Comparison of ENCODE assay signal across 27 cellular contexts in genomic region chr4:29972121-29972520, GRCh38.
DNase-seq lines count a peak whose midpoint lies in the region; ATAC-seq, FAIRE-seq and TF ChIP-seq lines count a peak whose summit lies in the region.
"Had no signal": no experiment of that assay in that cellular context is flagged by ENCODE, and none has a peak within 500 bp of the region (broad histone marks: within the 10 kb centered on the region; RNA-seq: fewer than 3 reads in every experiment).

No MANE protein-coding gene starts in this region.

- no peaks in the 10 kb centered on the region for H3K27me3 Mint-ChIP-seq in astrocyte (ENCODE audit: low read depth, unreplicated experiment)
- H3K27me3 Mint-ChIP-seq in activated T-cell treated with anti-CD3 and anti-CD28 coated beads, Interleukin-2, amount 50 U/mL, for 4 hours (ENCODE audit: low read depth): no peaks in the 10 kb centered on the region

- FAIRE-seq in astrocyte (lab: Jason Lieb, UNC): no peak
- FAIRE-seq: G401.6, K562 had no signal

- no peak overlapping the region for H3K4me3 ChIP-seq in astrocyte (ENCODE audit: insufficient read depth, low read depth, low read length)
- H3K4me3 ChIP-seq in mesenchymal stem cell (ENCODE audit: insufficient read depth in 1 of 2, low read depth in 1 of 2, low read length in 2 of 2): no peak overlapping the region
- H3K4me3 ChIP-seq in esophagus muscularis mucosa: no peak overlapping the region
- H3K4me3 ChIP-seq: HAP-1, K562, SJSA1 had no signal

- no peak overlapping the region for H4K91ac ChIP-seq in mesenchymal stem cell (ENCODE audit: low read length)

- no peak overlapping the region for H2AK5ac ChIP-seq in mesenchymal stem cell (ENCODE audit: low read length, severe bottlenecking)

- no peaks in the 10 kb centered on the region for H3K9me3 ChIP-seq in astrocyte (ENCODE audit: insufficient read depth, low read depth, low read length)
- H3K9me3 ChIP-seq in mesenchymal stem cell (ENCODE audit: control insufficient read depth, low read length): no peaks in the 10 kb centered on the region
- no peaks in the 10 kb centered on the region for H3K9me3 ChIP-seq in esophagus muscularis mucosa
- H3K9me3 ChIP-seq: HAP-1, SJSA1 had no signal

- H3K79me1 ChIP-seq in mesenchymal stem cell (replicated peaks; ENCODE audit: low read length, poor library complexity, severe bottlenecking): no peaks in the 10 kb centered on the region

- H4K8ac ChIP-seq in mesenchymal stem cell (ENCODE audit: low read length): no peak overlapping the region

- H3K4me2 ChIP-seq in astrocyte (ENCODE audit: low read length) (no peak overlapping the region), mesenchymal stem cell (ENCODE audit: low read length, poor library complexity, severe bottlenecking) (no peak overlapping the region)

- no peak for ATAC-seq in activated T-cell treated with anti-CD3 and anti-CD28 coated beads, Interleukin-2, amount 50 U/mL, for 4 hours
- ATAC-seq: K562 had no signal

- H3K4ac ChIP-seq in mesenchymal stem cell (ENCODE audit: low read depth in 1 of 2, low read length in 2 of 2): no peak overlapping the region

- WGBS in mesenchymal stem cell: 82% methylated on average over 3 of the region's 3 CpGs
- WGBS in esophagus muscularis mucosa: 75% methylated on average over 3 of the region's 3 CpGs

- H3K4me1 Mint-ChIP-seq in astrocyte (ENCODE audit: low read depth, unreplicated experiment): no peaks in the 10 kb centered on the region
- no peaks in the 10 kb centered on the region for H3K4me1 Mint-ChIP-seq in activated T-cell treated with anti-CD3 and anti-CD28 coated beads, Interleukin-2, amount 50 U/mL, for 4 hours (ENCODE audit: low read depth)

- H4K20me1 ChIP-seq in astrocyte (ENCODE audit: insufficient read depth, low read length): no peaks in the 10 kb centered on the region

- TF ChIP-seq CTCF in astrocyte (IDR thresholded peaks at IDR 0.05; ENCODE audit: insufficient read depth, low read depth, low read length) (no peak), esophagus muscularis mucosa (IDR thresholded peaks at IDR 0.05) (no peak)

- H3K27me3 ChIP-seq in astrocyte (ENCODE audit: insufficient read depth, low read length): no peaks in the 10 kb centered on the region
- H3K27me3 ChIP-seq in mesenchymal stem cell (ENCODE audit: control insufficient read depth in 1 of 2, insufficient read depth in 1 of 2, low read length in 2 of 2): no peaks in the 10 kb centered on the region
- no peaks in the 10 kb centered on the region for H3K27me3 ChIP-seq in esophagus muscularis mucosa
- H3K27me3 ChIP-seq: SJSA1 had no signal

- H3K27ac Mint-ChIP-seq in astrocyte (ENCODE audit: unreplicated experiment): no peak overlapping the region

- no peak overlapping the region for H3K23ac ChIP-seq in mesenchymal stem cell (ENCODE audit: low read length in 2 of 2)

- H3K14ac ChIP-seq in mesenchymal stem cell (ENCODE audit: low read length in 2 of 2): no peak overlapping the region

- H2BK120ac ChIP-seq in mesenchymal stem cell (ENCODE audit: low read depth, low read length): no peak overlapping the region

- no peaks in the 10 kb centered on the region for H3K36me3 ChIP-seq in astrocyte (ENCODE audit: insufficient read depth, low read length)
- no peaks in the 10 kb centered on the region for H3K36me3 ChIP-seq in mesenchymal stem cell (ENCODE audit: control insufficient read depth in 1 of 2, insufficient read depth in 2 of 2, low read depth in 1 of 2, low read length in 2 of 2)
- H3K36me3 ChIP-seq in esophagus muscularis mucosa: no peaks in the 10 kb centered on the region
- H3K36me3 ChIP-seq: HAP-1, SJSA1 had no signal

- H3K9ac ChIP-seq in astrocyte (ENCODE audit: low read length) (no peak overlapping the region), mesenchymal stem cell (ENCODE audit: low read length) (no peak overlapping the region)

- DNase-seq in DMS53 (lab: John Stamatoyannopoulos, UW) (peak; percentile 26), DMS53 treated with DMSO at 0.1 percent for 48 hours (lab: John Stamatoyannopoulos, UW; ENCODE audit: unreplicated experiment) (no peak), M059J (ENCODE audit: low read depth) (peak; percentile 9), astrocyte (ENCODE audit: low read depth) (peak; percentile 0), mesenchymal stem cell (peak; percentile 8), esophagus muscularis mucosa (ENCODE audit: extremely low spot score) (no peak)
- no peak for DNase-seq in activated T-cell treated with anti-CD3 and anti-CD28 coated beads, Interleukin-2, amount 50 U/mL, for 4 hours
- no peak for DNase-seq in activated CD4-positive, alpha-beta T cell treated with anti-CD3 and anti-CD28 coated beads, Interleukin-2, amount 50 U/mL, for 1 hour
- DNase-seq: ACHN; Calu3; GOT3; Kasumi-1; MV-4-11; NCI-H1105; NCI-H1436 treated with DMSO at 0.1 percent for 48 hours; NCI-H187 treated with DMSO at 0.1 percent for 48 hours; NCI-H2107; NCI-H524; NCI-H82; NK-92 treated with Interleukin-12 subunit alpha and Interleukin-12 subunit beta, amount 100 ng/mL, for 24 hours; Right ventricle myocardium superior; RPMI8226 had no signal

- H3K9me3 Mint-ChIP-seq in astrocyte (ENCODE audit: unreplicated experiment): no peaks in the 10 kb centered on the region
- H3K9me3 Mint-ChIP-seq in activated T-cell treated with anti-CD3 and anti-CD28 coated beads, Interleukin-2, amount 50 U/mL, for 4 hours: no peaks in the 10 kb centered on the region

- no peak overlapping the region for H2BK12ac ChIP-seq in mesenchymal stem cell (ENCODE audit: low read length in 2 of 2)

- no peak overlapping the region for H2BK15ac ChIP-seq in mesenchymal stem cell (ENCODE audit: low read depth, poor library complexity, severe bottlenecking)

- intact Hi-C loops in esophagus muscularis mucosa (cut with DNase I): no loop called here

- H2AFZ ChIP-seq in astrocyte (ENCODE audit: low read depth, low read length): no peak overlapping the region
- H2AFZ ChIP-seq in mesenchymal stem cell (ENCODE audit: low read depth, low read length): no peak overlapping the region

- no peaks in the 10 kb centered on the region for H3K36me3 Mint-ChIP-seq in astrocyte (ENCODE audit: low read depth, unreplicated experiment)
- H3K36me3 Mint-ChIP-seq in activated T-cell treated with anti-CD3 and anti-CD28 coated beads, Interleukin-2, amount 50 U/mL, for 4 hours (ENCODE audit: insufficient read depth): no peaks in the 10 kb centered on the region

- no peak for TF ChIP-seq POLR2A in esophagus muscularis mucosa (IDR thresholded peaks at IDR 0.05; ENCODE audit: low read depth)

- no peak overlapping the region for H2BK5ac ChIP-seq in mesenchymal stem cell (ENCODE audit: low read depth, low read length, poor library complexity, severe bottlenecking)

- no peaks in the 10 kb centered on the region for H3K4me1 ChIP-seq in astrocyte (ENCODE audit: insufficient read depth, low read length)
- H3K4me1 ChIP-seq in mesenchymal stem cell (ENCODE audit: control insufficient read depth, insufficient read depth, low read depth, low read length): no peaks in the 10 kb centered on the region
- H3K4me1 ChIP-seq in esophagus muscularis mucosa: no peaks in the 10 kb centered on the region
- H3K4me1 ChIP-seq: HAP-1, SJSA1 had no signal

- no peak overlapping the region for H3K18ac ChIP-seq in mesenchymal stem cell (ENCODE audit: low read depth in 1 of 2, low read length in 2 of 2)

- TF ChIP-seq EP300 in esophagus muscularis mucosa (IDR thresholded peaks at IDR 0.05): no peak

- H3K27ac ChIP-seq in astrocyte (ENCODE audit: low read depth, low read length) (no peak overlapping the region), mesenchymal stem cell (ENCODE audit: low read length, poor library complexity, severe bottlenecking) (no peak overlapping the region), esophagus muscularis mucosa (replicated peaks in 1 of 4) (no peak overlapping the region)
- H3K27ac ChIP-seq: 22Rv1, SJSA1 had no signal

- H3K4me3 Mint-ChIP-seq in astrocyte (ENCODE audit: unreplicated experiment): no peak overlapping the region
- no peak overlapping the region for H3K4me3 Mint-ChIP-seq in activated T-cell treated with anti-CD3 and anti-CD28 coated beads, Interleukin-2, amount 50 U/mL, for 4 hours

- H3K79me2 ChIP-seq in astrocyte (ENCODE audit: insufficient read depth, low read length): no peaks in the 10 kb centered on the region

Comparison
In these comparisons a context has a peak if more than half of its experiments do, and no peak if none do; other contexts are left out.
1. DNase-seq: peak in DMS53 (single experiment), M059J (single experiment), astrocyte (single experiment) and mesenchymal stem cell (single experiment); none in DMS53 treated with DMSO at 0.1 percent for 48 hours (single experiment), activated T-cell treated with anti-CD3 and anti-CD28 coated beads, Interleukin-2, amount 50 U/mL, for 4 hours (single experiment), activated CD4-positive, alpha-beta T cell treated with anti-CD3 and anti-CD28 coated beads, Interleukin-2, amount 50 U/mL, for 1 hour (single experiment) and esophagus muscularis mucosa (single experiment).